Comparison of ENCODE assay signal across 28 cellular contexts in the genomic region with DNA sequence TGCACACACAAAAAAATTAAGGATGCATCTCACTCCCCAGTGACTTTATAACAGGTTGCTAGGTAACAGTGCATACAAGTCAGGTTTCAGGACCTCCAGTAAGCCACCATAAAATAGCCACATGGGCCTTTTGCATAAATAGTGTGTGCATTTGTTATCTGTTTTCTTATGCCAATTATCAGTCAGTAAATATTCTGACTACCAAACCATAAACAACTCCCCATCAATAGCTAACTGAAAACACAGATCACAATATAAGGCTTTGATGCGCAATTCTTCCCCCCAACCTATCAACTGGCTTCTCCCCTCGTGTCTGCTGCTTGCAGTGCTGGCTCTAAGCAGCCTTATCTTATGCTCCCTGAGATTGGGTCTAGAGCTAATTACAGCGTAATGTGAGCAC. TPM values are rescaled to one million over a fixed set of nuclear protein-coding genes. Genes with fewer than 3 reads are reported as not detected.
DNase-seq lines count a peak whose midpoint lies in the region; ATAC-seq, FAIRE-seq and TF ChIP-seq lines count a peak whose summit lies in the region.
"Had no signal": no experiment of that assay in that cellular context is flagged by ENCODE, and none has a peak within 500 bp of the region (broad histone marks: within the 10 kb centered on the region; RNA-seq: fewer than 3 reads in every experiment).

No MANE protein-coding gene starts in this region.

- no peaks in the 10 kb centered on the region for H3K9me3 Mint-ChIP-seq in activated T-helper 1 cell treated with anti-CD3 and anti-CD28 coated beads, Interleukin-12 subunit alpha, Interleukin-12 subunit beta, Interleukin-2, Interleukin-4 antibody, amounts not matched to agents 30 ng/mL and 10 ng/mL and 1 ng/mL, durations not matched to agents 14 hours and 24 hours and 36 hours
- no peaks in the 10 kb centered on the region for H3K9me3 Mint-ChIP-seq in stimulated activated memory B cell treated with anti-CD40 and anti-IgM and Interleukin-4, amounts not matched to agents 10 μg/mL and 1 μg/mL and 100 μg/mL, for 72 hours
- H3K9me3 Mint-ChIP-seq: CD4-positive, alpha-beta T cell; stimulated activated naive CD8-positive, alpha-beta T cell treated with anti-CD3 and anti-CD28 coated beads, Interleukin-15, Interleukin-2, amounts not matched to agents 100 ng/mL and 50 ng/mL, for 24 hours; T-helper 2 cell treated with Interferon-gamma antibody and Interleukin-4, amounts not matched to agents 5 μg/mL and 100 μg/mL, for 36 hours had no signal

- H3K4me3 Mint-ChIP-seq in activated T-helper 1 cell treated with anti-CD3 and anti-CD28 coated beads, Interleukin-12 subunit alpha, Interleukin-12 subunit beta, Interleukin-2, Interleukin-4 antibody, amounts not matched to agents 30 ng/mL and 10 ng/mL and 1 ng/mL, durations not matched to agents 14 hours and 24 hours and 36 hours: no peak overlapping the region
- H3K4me3 Mint-ChIP-seq in stimulated activated memory B cell treated with anti-CD40 and anti-IgM and Interleukin-4, amounts not matched to agents 10 μg/mL and 1 μg/mL and 100 μg/mL, for 72 hours: no peak overlapping the region
- H3K4me3 Mint-ChIP-seq: CD4-positive, alpha-beta T cell; stimulated activated naive CD8-positive, alpha-beta T cell treated with anti-CD3 and anti-CD28 coated beads, Interleukin-15, Interleukin-2, amounts not matched to agents 100 ng/mL and 50 ng/mL, for 24 hours; T-helper 2 cell treated with Interferon-gamma antibody and Interleukin-4, amounts not matched to agents 5 μg/mL and 100 μg/mL, for 36 hours had no signal

- FAIRE-seq in islet of Langerhans (lab: Jason Lieb, UNC) (peak; percentile 13), RCC 7860 (lab: Jason Lieb, UNC) (no peak)
- FAIRE-seq: astrocyte had no signal

- H3K27ac Mint-ChIP-seq in activated T-helper 1 cell treated with anti-CD3 and anti-CD28 coated beads, Interleukin-12 subunit alpha, Interleukin-12 subunit beta, Interleukin-2, Interleukin-4 antibody, amounts not matched to agents 30 ng/mL and 10 ng/mL and 1 ng/mL, durations not matched to agents 14 hours and 24 hours and 36 hours: peak overlapping the region; percentile 49
- H3K27ac Mint-ChIP-seq in stimulated activated memory B cell treated with anti-CD40 and anti-IgM and Interleukin-4, amounts not matched to agents 10 μg/mL and 1 μg/mL and 100 μg/mL, for 72 hours: peak overlapping the region; percentile 32
- H3K27ac Mint-ChIP-seq: CD4-positive, alpha-beta T cell; stimulated activated naive CD8-positive, alpha-beta T cell treated with anti-CD3 and anti-CD28 coated beads, Interleukin-15, Interleukin-2, amounts not matched to agents 100 ng/mL and 50 ng/mL, for 24 hours; T-helper 2 cell treated with Interferon-gamma antibody and Interleukin-4, amounts not matched to agents 5 μg/mL and 100 μg/mL, for 36 hours had no signal

- no peaks in the 10 kb centered on the region for H3K9me3 ChIP-seq in tibial artery
- H3K9me3 ChIP-seq: HAP-1, left ventricle myocardium inferior, prostate gland, sigmoid colon had no signal

- no peak for TF ChIP-seq CTCF in tibial artery (IDR thresholded peaks at IDR 0.05)

- no peak overlapping the region for H3K4me3 ChIP-seq in tibial artery
- H3K4me3 ChIP-seq: HAP-1, left ventricle myocardium inferior, prostate gland, sigmoid colon had no signal

- H3K4me1 ChIP-seq in tibial artery: peaks cover 0 to 65% (median 53%) of the 10 kb centered on the region in 4 donors

- peaks cover 0 to 7% (median 0%) of the 10 kb centered on the region in 3 donors for H3K36me3 ChIP-seq in tibial artery
- H3K36me3 ChIP-seq: left ventricle myocardium inferior, prostate gland had no signal

- no peaks in the 10 kb centered on the region for H3K4me1 Mint-ChIP-seq in activated T-helper 1 cell treated with anti-CD3 and anti-CD28 coated beads, Interleukin-12 subunit alpha, Interleukin-12 subunit beta, Interleukin-2, Interleukin-4 antibody, amounts not matched to agents 30 ng/mL and 10 ng/mL and 1 ng/mL, durations not matched to agents 14 hours and 24 hours and 36 hours (ENCODE audit: low read depth)
- peaks cover 72% of the 10 kb centered on the region for H3K4me1 Mint-ChIP-seq in stimulated activated memory B cell treated with anti-CD40 and anti-IgM and Interleukin-4, amounts not matched to agents 10 μg/mL and 1 μg/mL and 100 μg/mL, for 72 hours

- H3K27me3 Mint-ChIP-seq in activated T-helper 1 cell treated with anti-CD3 and anti-CD28 coated beads, Interleukin-12 subunit alpha, Interleukin-12 subunit beta, Interleukin-2, Interleukin-4 antibody, amounts not matched to agents 30 ng/mL and 10 ng/mL and 1 ng/mL, durations not matched to agents 14 hours and 24 hours and 36 hours (ENCODE audit: insufficient read depth): no peaks in the 10 kb centered on the region
- H3K27me3 Mint-ChIP-seq in stimulated activated memory B cell treated with anti-CD40 and anti-IgM and Interleukin-4, amounts not matched to agents 10 μg/mL and 1 μg/mL and 100 μg/mL, for 72 hours: no peaks in the 10 kb centered on the region
- H3K27me3 Mint-ChIP-seq: CD4-positive, alpha-beta T cell; stimulated activated naive CD8-positive, alpha-beta T cell treated with anti-CD3 and anti-CD28 coated beads, Interleukin-15, Interleukin-2, amounts not matched to agents 100 ng/mL and 50 ng/mL, for 24 hours had no signal

- intact Hi-C loops in activated T-helper 1 cell treated with anti-CD3 and anti-CD28 coated beads, Interleukin-12 subunit alpha, Interleukin-12 subunit beta, Interleukin-2, Interleukin-4 antibody, amounts not matched to agents 30 ng/mL and 10 ng/mL and 1 ng/mL, durations not matched to agents 14 hours and 24 hours and 36 hours (cut with micrococcal nuclease): no loop called here
- intact Hi-C loops in tibial artery (cut with DNase I; ENCODE audit: low total_unique reads): loop anchor here (10.0 kb wide), 1 partner anchor 52 kb away; the partner anchor contains the start of gene ZNF827

- peaks cover 25% of the 10 kb centered on the region for H3K36me3 Mint-ChIP-seq in activated T-helper 1 cell treated with anti-CD3 and anti-CD28 coated beads, Interleukin-12 subunit alpha, Interleukin-12 subunit beta, Interleukin-2, Interleukin-4 antibody, amounts not matched to agents 30 ng/mL and 10 ng/mL and 1 ng/mL, durations not matched to agents 14 hours and 24 hours and 36 hours (ENCODE audit: low read depth)
- H3K36me3 Mint-ChIP-seq in stimulated activated memory B cell treated with anti-CD40 and anti-IgM and Interleukin-4, amounts not matched to agents 10 μg/mL and 1 μg/mL and 100 μg/mL, for 72 hours: peaks cover 43% of the 10 kb centered on the region

- no peak overlapping the region for H3K27ac ChIP-seq in tibial artery
- H3K27ac ChIP-seq: 22Rv1, HL-60, left ventricle myocardium inferior, sigmoid colon, VCaP had no signal

- no peaks in the 10 kb centered on the region for H3K27me3 ChIP-seq in tibial artery
- H3K27me3 ChIP-seq: sigmoid colon had no signal

- ATAC-seq in stimulated activated memory B cell treated with anti-CD40 and anti-IgM and Interleukin-4, amounts not matched to agents 10 μg/mL and 1 μg/mL and 100 μg/mL, for 72 hours: no peak
- ATAC-seq in HG03139 (IDR thresholded peaks at IDR 0.05; ENCODE audit: unreplicated experiment): no peak
- ATAC-seq: PC-3 had no signal

- peak; percentile 1 for DNase-seq in DMS 273 (lab: John Stamatoyannopoulos, UW; ENCODE audit: unreplicated experiment)
- no peak for DNase-seq in DMS 273 treated with DMSO at 0.1 percent for 48 hours (lab: John Stamatoyannopoulos, UW)
- no peak for DNase-seq in activated T-helper 1 cell treated with anti-CD3 and anti-CD28 coated beads, Interleukin-12 subunit alpha, Interleukin-12 subunit beta, Interleukin-2, Interleukin-4 antibody, amounts not matched to agents 30 ng/mL and 10 ng/mL and 1 ng/mL, durations not matched to agents 14 hours and 24 hours and 36 hours (ENCODE audit: low spot score)
- no peak for DNase-seq in tibial artery
- DNase-seq in RCC 7860 (ENCODE audit: low spot score): no peak
- DNase-seq: activated naive CD4-positive, alpha-beta T cell treated with anti-CD3 and anti-CD28 coated beads, Interleukin-2, amount 50 U/mL, for 16 hours; CD4-positive, alpha-beta T cell; DMS153; effector CD8-positive, alpha-beta T cell; erythroblast; GF-D8; left ventricle myocardium inferior; NCI-H1092 treated with DMSO at 0.1 percent for 48 hours; NCI-H2029; PC-3; Right ventricle myocardium superior; sigmoid colon had no signal

RNA-seq across cellular contexts. Expression of gene ZNF827, which starts 55.5 kb away (rescaled TPM):
- 50.7 and 51.1 TPM in 2 replicates for total RNA-seq in activated T-helper 1 cell treated with anti-CD3 and anti-CD28 coated beads, Interleukin-12 subunit alpha, Interleukin-12 subunit beta, Interleukin-2, Interleukin-4 antibody, amounts not matched to agents 30 ng/mL and 10 ng/mL and 1 ng/mL, durations not matched to agents 14 hours and 24 hours and 36 hours
